Comparison of ENCODE assay signal across 17 cellular contexts in genomic region chr12:92468358-92469020, GRCh38.
A peak's percentile ranks its signal among the peaks of the same experiment; 100 is the strongest.
DNase-seq lines count a peak whose midpoint lies in the region; ATAC-seq and TF ChIP-seq lines count a peak whose summit lies in the region.
"Had no signal": no experiment of that assay in that cellular context is flagged by ENCODE, and none has a peak within 500 bp of the region (broad histone marks: within the 10 kb centered on the region; RNA-seq: fewer than 3 reads in every experiment).

No MANE protein-coding gene starts in this region.

- no peak for ATAC-seq in GM21526 (IDR thresholded peaks at IDR 0.05; ENCODE audit: low FRiP score, unreplicated experiment)
- ATAC-seq in naive thymus-derived CD4-positive, alpha-beta T cell: no peak

- no peaks in the 10 kb centered on the region for H3K4me1 ChIP-seq in naive thymus-derived CD4-positive, alpha-beta T cell (ENCODE audit: control insufficient read depth in 2 of 2, insufficient read depth in 2 of 2, low read length in 2 of 2)

- peaks cover 19% of the 10 kb centered on the region for H3K79me2 ChIP-seq in SU-DHL-6 (ENCODE audit: insufficient read depth, low read length)

- intact Hi-C loops in naive thymus-derived CD4-positive, alpha-beta T cell (cut with micrococcal nuclease): no loop called here

- TF ChIP-seq CTCF in GM12864 (IDR thresholded peaks at IDR 0.05; ENCODE audit: low read depth, low read length, missing control alignments) (no peak), SU-DHL-6 (IDR thresholded peaks at IDR 0.05; ENCODE audit: insufficient read depth, low read length, poor library complexity, severe bottlenecking) (no peak), nephron (IDR thresholded peaks at IDR 0.05; ENCODE audit: unreplicated experiment in 3 of 3) (no peak)

- H3K4me1 Mint-ChIP-seq in nephron: peaks cover 59% of the 10 kb centered on the region
- peaks cover 0 to 20% (median 12%) of the 10 kb centered on the region in 7 donors for H3K4me1 Mint-ChIP-seq in naive thymus-derived CD4-positive, alpha-beta T cell

- H3F3A ChIP-seq in SU-DHL-6 (ENCODE audit: insufficient read depth): peaks cover 80% of the 10 kb centered on the region

- peak overlapping the region; percentile 36 for H2AFZ ChIP-seq in SU-DHL-6 (ENCODE audit: low read depth, low read length, severe bottlenecking)

- H3K9ac ChIP-seq in SU-DHL-6 (ENCODE audit: low read length): peak overlapping the region; percentile 63

- H3K27me3 ChIP-seq in MG63 (no peaks in the 10 kb centered on the region), SU-DHL-6 (ENCODE audit: low read length) (no peaks in the 10 kb centered on the region)
- H3K27me3 ChIP-seq in naive thymus-derived CD4-positive, alpha-beta T cell (ENCODE audit: control insufficient read depth in 2 of 2, insufficient read depth in 2 of 2, low read length in 2 of 2): no peaks in the 10 kb centered on the region
- H3K27me3 ChIP-seq: tibial artery had no signal

- peak overlapping the region; percentile 66 for H3K4me3 ChIP-seq in GM12864 (ENCODE audit: low read depth, low read length)
- H3K4me3 ChIP-seq in MG63: no peak overlapping the region
- peak overlapping the region; percentile 51 for H3K4me3 ChIP-seq in SU-DHL-6 (ENCODE audit: insufficient read depth, low read length, poor library complexity, severe bottlenecking)
- no peak overlapping the region for H3K4me3 ChIP-seq in naive thymus-derived CD4-positive, alpha-beta T cell (ENCODE audit: low read length)
- H3K4me3 ChIP-seq: tibial artery had no signal

- H3K36me3 ChIP-seq in MG63: no peaks in the 10 kb centered on the region
- no peaks in the 10 kb centered on the region for H3K36me3 ChIP-seq in SU-DHL-6 (ENCODE audit: low read length)
- H3K36me3 ChIP-seq in naive thymus-derived CD4-positive, alpha-beta T cell (ENCODE audit: control insufficient read depth in 2 of 3, insufficient read depth in 3 of 3, low read length in 3 of 3): no peaks in the 10 kb centered on the region
- H3K36me3 ChIP-seq: tibial artery had no signal

- no peaks in the 10 kb centered on the region for H3K27me3 Mint-ChIP-seq in nephron (ENCODE audit: low read depth)
- no peaks in the 10 kb centered on the region for H3K27me3 Mint-ChIP-seq in naive thymus-derived CD4-positive, alpha-beta T cell
- H3K27me3 Mint-ChIP-seq: activated CD4-positive, alpha-beta T cell treated with anti-CD3 and anti-CD28 coated beads, Interleukin-2, amount 10 ng/mL, durations not matched to agents 24 days and 14 days; activated T-cell treated with anti-CD3 and anti-CD28 coated beads, Interleukin-2, amount 50 U/mL, for 24 hours had no signal

- peak overlapping the region in 2 of 3 experiments; percentile 86 to 91 for H3K27ac Mint-ChIP-seq in nephron
- H3K27ac Mint-ChIP-seq in naive thymus-derived CD4-positive, alpha-beta T cell: no peak overlapping the region
- H3K27ac Mint-ChIP-seq: activated T-cell treated with anti-CD3 and anti-CD28 coated beads, Interleukin-2, amount 50 U/mL, for 24 hours; T-helper 2 cell treated with Interferon-gamma antibody and Interleukin-4, amounts not matched to agents 5 μg/mL and 100 μg/mL, for 36 hours had no signal

- H3K27ac ChIP-seq in SU-DHL-6 (ENCODE audit: low read depth, low read length): peak overlapping the region; percentile 99
- H3K27ac ChIP-seq in naive thymus-derived CD4-positive, alpha-beta T cell (ENCODE audit: low read depth, low read length): no peak overlapping the region
- H3K27ac ChIP-seq: tibial artery had no signal

- POLR2A ChIA-PET in naive thymus-derived CD4-positive, alpha-beta T cell (lab: Charles Lee): no interaction called here

- no peaks in the 10 kb centered on the region for H3K36me3 Mint-ChIP-seq in nephron (ENCODE audit: low read depth)
- H3K36me3 Mint-ChIP-seq in naive thymus-derived CD4-positive, alpha-beta T cell: peaks cover 0 to 3% (median 0%) of the 10 kb centered on the region in 5 donors

- DNase-seq in GM12864 (ENCODE audit: low read depth) (no peak), MG63 (peak; percentile 3), cerebellar nuclear complex (lab: John Stamatoyannopoulos, UW) (no peak)
- DNase-seq in naive thymus-derived CD4-positive, alpha-beta T cell: no peak
- DNase-seq: activated CD4-positive, alpha-beta T cell treated with anti-CD3 and anti-CD28 coated beads, Interleukin-2, amount 10 ng/mL, durations not matched to agents 24 days and 14 days; activated T-cell treated with anti-CD3 and anti-CD28 coated beads, Interleukin-2, amount 50 U/mL, for 24 hours; dermis blood vessel endothelial cell; hippocampal formation; NCI-H1092; NCI-H526 treated with DMSO at 0.1 percent for 48 hours; stimulated activated CD4-positive, alpha-beta T cell treated with anti-CD3 and anti-CD28 coated beads, Interleukin-1b, Interleukin-23, amount 100 ng/mL, for 48 hours; stimulated activated CD8-positive, alpha-beta memory T cell treated with anti-CD3 and anti-CD28 coated beads, Interleukin-4, amount 100 ng/mL, for 48 hours; tibial artery had no signal

- no peaks in the 10 kb centered on the region for H4K20me1 ChIP-seq in SU-DHL-6 (ENCODE audit: low read depth, low read length)

- no peaks in the 10 kb centered on the region for H3K9me2 ChIP-seq in SU-DHL-6 (replicated peaks; ENCODE audit: insufficient read depth, low read length)

- no peaks in the 10 kb centered on the region for H3K9me3 Mint-ChIP-seq in nephron
- peaks cover 0 to 5% (median 0%) of the 10 kb centered on the region in 11 donors for H3K9me3 Mint-ChIP-seq in naive thymus-derived CD4-positive, alpha-beta T cell
- H3K9me3 Mint-ChIP-seq: activated CD4-positive, alpha-beta T cell treated with anti-CD3 and anti-CD28 coated beads, Interleukin-2, amount 10 ng/mL, durations not matched to agents 24 days and 14 days; activated T-cell treated with anti-CD3 and anti-CD28 coated beads, Interleukin-2, amount 50 U/mL, for 24 hours; T-helper 2 cell treated with Interferon-gamma antibody and Interleukin-4, amounts not matched to agents 5 μg/mL and 100 μg/mL, for 36 hours had no signal

- H3K9me3 ChIP-seq in MG63 (no peaks in the 10 kb centered on the region), SU-DHL-6 (ENCODE audit: insufficient read depth, low read length) (no peaks in the 10 kb centered on the region)
- no peaks in the 10 kb centered on the region for H3K9me3 ChIP-seq in naive thymus-derived CD4-positive, alpha-beta T cell (ENCODE audit: control insufficient read depth in 2 of 3, low read length in 3 of 3)
- H3K9me3 ChIP-seq: tibial artery had no signal

- peak overlapping the region; percentile 90 for H3K4me2 ChIP-seq in SU-DHL-6 (ENCODE audit: low read depth, low read length, poor library complexity, severe bottlenecking)

- peak overlapping the region in 2 of 3 experiments; percentile 2 to 89 for H3K4me3 Mint-ChIP-seq in nephron
- H3K4me3 Mint-ChIP-seq in naive thymus-derived CD4-positive, alpha-beta T cell: no peak overlapping the region
- H3K4me3 Mint-ChIP-seq: activated CD4-positive, alpha-beta T cell treated with anti-CD3 and anti-CD28 coated beads, Interleukin-2, amount 10 ng/mL, durations not matched to agents 24 days and 14 days; activated T-cell treated with anti-CD3 and anti-CD28 coated beads, Interleukin-2, amount 50 U/mL, for 24 hours; T-helper 2 cell treated with Interferon-gamma antibody and Interleukin-4, amounts not matched to agents 5 μg/mL and 100 μg/mL, for 36 hours had no signal

- CTCF ChIA-PET in naive thymus-derived CD4-positive, alpha-beta T cell (lab: Charles Lee): no interaction called here

Comparison
In these comparisons a context has a peak if more than half of its experiments do, and no peak if none do; other contexts are left out.
1. H3K4me3 ChIP-seq: peak in GM12864 (single experiment) and SU-DHL-6 (single experiment); none in MG63 (single experiment) and naive thymus-derived CD4-positive, alpha-beta T cell (single experiment).
2. H3K27ac Mint-ChIP-seq: peak in nephron (2 of 3); none in naive thymus-derived CD4-positive, alpha-beta T cell (0 of 9).
3. H3K4me3 Mint-ChIP-seq: peak in nephron (2 of 3); none in naive thymus-derived CD4-positive, alpha-beta T cell (0 of 10).